ENCODE assay signal across 1 cellular context in genomic region chr17:18960803-18961511, GRCh38.
A peak's percentile ranks its signal among the peaks of the same experiment; 100 is the strongest.
TF ChIP-seq lines count a peak whose summit lies in the region.

No MANE protein-coding gene starts in this region.

TF ChIP-seq in GM12878, 131 proteins besides CTCF, POLR2A, EP300 and RAD21 (continued from another document and continues in another):
- TF ChIP-seq ATF2 (IDR thresholded peaks at IDR 0.05; ENCODE audit: low read length) (no peak), CREB1 (IDR thresholded peaks at IDR 0.05; ENCODE audit: low read depth) (no peak), HDAC6 (IDR thresholded peaks at IDR 0.05; ENCODE audit: unreplicated experiment) (no peak), CBX5 (IDR thresholded peaks at IDR 0.05; ENCODE audit: low read depth) (no peak), CHD2 (IDR thresholded peaks at IDR 0.05; ENCODE audit: borderline replicate concordance, low read depth, low read length) (peak; percentile 43; the same call in 1 of the 2 replicates), NR2F1 (conservative IDR thresholded peaks at IDR 0.05) (peak; percentile 87), USF2 (IDR thresholded peaks at IDR 0.05; ENCODE audit: borderline replicate concordance, low read depth, low read length) (peak; percentile 40), ZNF207 (IDR thresholded peaks at IDR 0.05; ENCODE audit: borderline replicate concordance) (peak; percentile 83; the same call in 1 of the 2 replicates), SUPT20H (IDR thresholded peaks at IDR 0.05; ENCODE audit: borderline replicate concordance, control insufficient read depth, low read depth, low read length) (no peak), ASH2L (IDR thresholded peaks at IDR 0.05; ENCODE audit: borderline replicate concordance, low read depth) (no peak), CHD1 (IDR thresholded peaks at IDR 0.05; ENCODE audit: low read depth, low read length) (no peak), ZNF274 (IDR thresholded peaks at IDR 0.05; ENCODE audit: insufficient read depth, insufficient read length) (no peak), ZBTB4 (CRISPR knock-in tag; IDR thresholded peaks at IDR 0.05) (no peak), BACH1 (IDR thresholded peaks at IDR 0.05; ENCODE audit: borderline replicate concordance) (0 out of 2 replicates have a peak, but pooled peaks have one; percentile 33), NR2C1 (IDR thresholded peaks at IDR 0.05) (no peak), TCF12 (IDR thresholded peaks at IDR 0.05; ENCODE audit: low read depth, low read length) (no peak), BHLHE40 (IDR thresholded peaks at IDR 0.05; ENCODE audit: borderline replicate concordance in 1 of 2, low read depth in 2 of 2, low read length in 1 of 2) (peak; percentile 27 to 36; a peak in 2 of 4 replicates), BCL3 (IDR thresholded peaks at IDR 0.05; ENCODE audit: borderline replicate concordance, insufficient read depth, low read depth, low read length, poor library complexity, severe bottlenecking) (no peak), PRDM15 (CRISPR knock-in tag; IDR thresholded peaks at IDR 0.05) (no peak), RELA (IDR thresholded peaks at IDR 0.05; ENCODE audit: borderline replicate concordance, partially characterized antibody) (peak; percentile 46), PML (IDR thresholded peaks at IDR 0.05; ENCODE audit: low read length) (no peak), GATAD2B (conservative IDR thresholded peaks at IDR 0.05; ENCODE audit: low read depth) (no peak), HDGF (IDR thresholded peaks at IDR 0.05) (0 out of 2 replicates have a peak, but pooled peaks have one; percentile 63), POU2F2 (IDR thresholded peaks at IDR 0.05; ENCODE audit: borderline replicate concordance, low read depth, low read length) (0 out of 3 replicates have a peak, but pooled peaks have one; percentile 65), CEBPZ (IDR thresholded peaks at IDR 0.05; ENCODE audit: low read depth, low read length) (no peak), JUNB (IDR thresholded peaks at IDR 0.05) (no peak), JUND (IDR thresholded peaks at IDR 0.05; ENCODE audit: low read depth, low read length) (no peak), PBX3 (IDR thresholded peaks at IDR 0.05; ENCODE audit: insufficient replicate concordance, low read depth, low read length) (no peak), BCLAF1 (IDR thresholded peaks at IDR 0.05) (no peak), SKIL (IDR thresholded peaks at IDR 0.05; ENCODE audit: low read depth, poor library complexity, severe bottlenecking) (no peak), E2F8 (IDR thresholded peaks at IDR 0.05; ENCODE audit: low read depth, partially characterized antibody) (no peak)
